In genomic region chr6:130233332-130233731, GRCh38 we compare ENCODE assay signal across 1 cellular context.
TF ChIP-seq lines count a peak whose summit lies in the region.

No MANE protein-coding gene starts in this region.

TF ChIP-seq in GM23338, 12 proteins besides CTCF, POLR2A, EP300 and RAD21 (continued from another document):
- no peak for TF ChIP-seq ZNF462 (CRISPR knock-in tag; IDR thresholded peaks at IDR 0.05)
